Comparison of ENCODE assay signal across 9 cellular contexts in the genomic region with DNA sequence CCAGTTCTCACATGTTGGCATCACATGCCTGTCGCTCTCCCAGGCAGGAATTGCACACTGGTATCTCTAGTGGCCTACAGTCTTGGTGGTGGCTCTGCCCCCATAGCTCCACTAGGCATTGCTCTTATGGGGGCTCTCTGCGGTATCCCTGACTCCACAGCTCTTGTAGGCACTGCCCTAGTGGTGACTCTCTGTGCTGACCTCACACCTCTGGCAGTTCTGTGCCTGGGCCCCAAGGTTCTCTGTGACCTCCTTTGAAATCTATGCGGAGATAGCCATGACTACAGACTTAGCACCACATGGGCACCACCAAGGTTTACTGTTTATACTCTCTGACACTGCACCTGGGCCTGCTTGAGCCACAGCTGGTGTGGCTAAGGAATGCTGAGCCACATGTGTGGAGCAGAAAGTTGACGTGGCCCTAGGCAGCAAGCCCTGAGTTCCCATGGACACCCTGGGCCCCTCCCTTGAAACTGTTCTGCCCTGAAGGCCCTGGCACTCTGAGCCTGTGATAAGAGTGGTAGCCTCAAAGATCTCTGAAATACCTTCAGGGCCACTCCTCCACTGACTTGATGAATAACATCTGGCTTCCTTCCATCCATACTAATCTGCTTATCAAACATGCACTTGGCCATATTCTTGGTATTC. TPM values are rescaled to one million over a fixed set of nuclear protein-coding genes. Genes with fewer than 3 reads are reported as not detected.
DNase-seq lines count a peak whose midpoint lies in the region; ATAC-seq and TF ChIP-seq lines count a peak whose summit lies in the region.
"Had no signal": no experiment of that assay in that cellular context is flagged by ENCODE, and none has a peak within 500 bp of the region (broad histone marks: within the 10 kb centered on the region; RNA-seq: fewer than 3 reads in every experiment).

No MANE protein-coding gene starts in this region.

- peaks cover 8 to 16% of the 10 kb centered on the region in 2 donors for H3K4me1 ChIP-seq in adrenal gland (replicated peaks in 1 of 2)
- H3K4me1 ChIP-seq in heart left ventricle, result peaks cover 0 to 18% (median 10%) of the 10 kb centered on the region in 12 donors
- H3K4me1 ChIP-seq in rectal smooth muscle tissue (ENCODE audit: control insufficient read depth, insufficient read depth, low read length), result peaks cover 12% of the 10 kb centered on the region

- H3K27ac ChIP-seq in adrenal gland (peak overlapping the region; percentile 5 to 87 (median 73)), heart left ventricle (peak overlapping the region in 2 of 12 donors; percentile 48 to 80), rectal smooth muscle tissue (ENCODE audit: low read depth, low read length) (peak overlapping the region; percentile 64)

- H3K9ac ChIP-seq in rectal smooth muscle tissue (ENCODE audit: low read length), result no peak overlapping the region

- WGBS in adrenal gland, 4 donors, result 68 to 94% (median 74%) methylated on average over 2 to 4 of the region's 4 CpGs
- 63 to 83% (median 76%) methylated on average over 4 of the region's 4 CpGs for WGBS in heart left ventricle, 4 donors

- peak in 2 of 6 experiments; percentile 8 to 13 for TF ChIP-seq CTCF in adrenal gland (IDR thresholded peaks at IDR 0.05)
- TF ChIP-seq CTCF in heart left ventricle (IDR thresholded peaks at IDR 0.05), result no peak
- TF ChIP-seq CTCF in glutamatergic neuron (IDR thresholded peaks at IDR 0.05; ENCODE audit: partially characterized antibody, unreplicated experiment), result no peak

- peak; percentile 47 for DNase-seq in EH (ENCODE audit: low read depth)
- DNase-seq in adrenal gland, result peak; percentile 62 to 90 (median 83)
- DNase-seq in heart left ventricle, result no peak
- no peak for DNase-seq in amygdala (lab: John Stamatoyannopoulos, UW)
- no peak for DNase-seq in 8988T
- no peak for DNase-seq in glutamatergic neuron
- DNase-seq: Kasumi-1 had no signal

- no peaks in the 10 kb centered on the region for H3K27me3 Mint-ChIP-seq in glutamatergic neuron (ENCODE audit: unreplicated experiment)

- H3K4me1 Mint-ChIP-seq in glutamatergic neuron (ENCODE audit: low read depth, unreplicated experiment), result no peaks in the 10 kb centered on the region

- H3K4me3 Mint-ChIP-seq in glutamatergic neuron (ENCODE audit: unreplicated experiment), result no peak overlapping the region

- no peaks in the 10 kb centered on the region for H3K36me3 Mint-ChIP-seq in glutamatergic neuron (ENCODE audit: unreplicated experiment)

- no peaks in the 10 kb centered on the region for H3K36me3 ChIP-seq in adrenal gland (replicated peaks in 1 of 2)
- H3K36me3 ChIP-seq in heart left ventricle, result no peaks in the 10 kb centered on the region
- H3K36me3 ChIP-seq in rectal smooth muscle tissue (ENCODE audit: control insufficient read depth, insufficient read depth, low read length), result no peaks in the 10 kb centered on the region

- H3K27me3 ChIP-seq in adrenal gland, result no peaks in the 10 kb centered on the region
- H3K27me3 ChIP-seq in heart left ventricle, result no peaks in the 10 kb centered on the region
- H3K27me3 ChIP-seq in rectal smooth muscle tissue (ENCODE audit: control insufficient read depth, insufficient read depth, low read length), result no peaks in the 10 kb centered on the region

- H3K9me3 ChIP-seq in adrenal gland (replicated peaks in 1 of 3), result no peaks in the 10 kb centered on the region
- H3K9me3 ChIP-seq in heart left ventricle, result no peaks in the 10 kb centered on the region

- no peak overlapping the region for H3K4me3 ChIP-seq in adrenal gland
- no peak overlapping the region for H3K4me3 ChIP-seq in heart left ventricle
- H3K4me3 ChIP-seq in rectal smooth muscle tissue (ENCODE audit: low read length), result no peak overlapping the region

- H3K27ac Mint-ChIP-seq in glutamatergic neuron (ENCODE audit: unreplicated experiment), result no peak overlapping the region

- no peaks in the 10 kb centered on the region for H3K9me3 Mint-ChIP-seq in glutamatergic neuron (ENCODE audit: unreplicated experiment)

- peak in 1 of 2 donors; percentile 38 for TF ChIP-seq POLR2A in adrenal gland (IDR thresholded peaks at IDR 0.05)
- no peak for TF ChIP-seq POLR2A in heart left ventricle (IDR thresholded peaks at IDR 0.05)

- intact Hi-C loops in adrenal gland (cut with DNase I) (no loop called here), heart left ventricle (cut with DNase I) (loop anchor here in 7 of 10 donors (2.0 to 10.0 kb wide), 10 partner anchors 83 to 667 kb away; a partner anchor contains a TSS)

- ATAC-seq in heart left ventricle (peak in 3 of 4 donors; percentile 47 to 68 (median 63)), HG02885 (IDR thresholded peaks at IDR 0.05; ENCODE audit: poor library complexity, unreplicated experiment) (no peak)

RNA-seq across cellular contexts. Expression of a gene that starts 8.0 kb away (rescaled TPM):
- total RNA-seq in adrenal gland, result 1 to 10 TPM in 6 of 8 donors, under 1 TPM in 1, not detected in 1; 0.54 to 3.0 (median 1.5) TPM
- polyA plus RNA-seq in adrenal gland, result 1 to 10 TPM in 2 of 3 donors, under 1 TPM in 1; 0.32 to 2.1 (median 1.0) TPM
- 1 to 10 TPM in 2 of 9 donors, under 1 TPM in 4, not detected in 3; 0.28 to 1.8 (median 0.61) TPM for total RNA-seq in heart left ventricle
- polyA plus RNA-seq in heart left ventricle, result under 1 TPM; 0.07 to 0.15 TPM
- total RNA-seq in glutamatergic neuron (ENCODE audit: unreplicated experiment), result 3.1 TPM

Comparison
In these comparisons a context has a peak if more than half of its experiments do, and no peak if none do; other contexts are left out.
1. DNase-seq: peak in EH (single experiment) and adrenal gland (7 of 7); none in heart left ventricle (0 of 5), amygdala (0 of 56), 8988T (single experiment) and glutamatergic neuron (single experiment).
2. intact Hi-C loops: an anchor here in heart left ventricle (2.0 to 10.0 kb wide); none called in adrenal gland.